Comparison of ENCODE assay signal across 19 cellular contexts in genomic region chr22:40199852-40200251, GRCh38. TPM values are rescaled to one million over a fixed set of nuclear protein-coding genes. Genes with fewer than 3 reads are reported as not detected.
DNase-seq lines count a peak whose midpoint lies in the region; ATAC-seq and TF ChIP-seq lines count a peak whose summit lies in the region.
"Had no signal": no experiment of that assay in that cellular context is flagged by ENCODE, and none has a peak within 500 bp of the region (broad histone marks: within the 10 kb centered on the region; RNA-seq: fewer than 3 reads in every experiment).

No MANE protein-coding gene starts in this region.

- H3K27me3 ChIP-seq in thymus (ENCODE audit: control insufficient read depth, insufficient read depth): no peaks in the 10 kb centered on the region
- H3K27me3 ChIP-seq: BLaER1 treated with 17β-estradiol and CSF1 and Interleukin-3, amounts not matched to agents 10 nM and 100 nM had no signal

- H3K4me1 ChIP-seq in thymus (ENCODE audit: control insufficient read depth, insufficient read depth, low read length): peaks cover 9% of the 10 kb centered on the region

- intact Hi-C loops in CD14-positive monocyte (cut with micrococcal nuclease): no loop called here

- DNase-seq in activated naive CD8-positive, alpha-beta T cell treated with anti-CD3 and anti-CD28 coated beads, Interleukin-2, amount 50 U/mL, for 24 hours: no peak
- no peak for DNase-seq in memory B cell (ENCODE audit: low spot score in 2 of 2)
- DNase-seq in stimulated activated naive B cell treated with anti-CD40 and anti-IgM and Interleukin-4, amounts not matched to agents 10 μg/mL and 1 μg/mL and 100 μg/mL, for 72 hours: no peak
- DNase-seq in ACHN: no peak
- no peak for DNase-seq in CD14-positive monocyte (ENCODE audit: low spot score)
- DNase-seq: COR-L47, H7, HFFc6, NCI-H1417, NCI-H187, NCI-H2107, NCI-H510A, NCI-H748 treated with DMSO at 0.1 percent for 48 hours, Right ventricle myocardium superior had no signal

- in situ Hi-C loops in ACHN (cut with HindIII; ENCODE audit: low pct_ligation_motif_present, low pct_unique_long_range_greater_than_20kb, low sequenced_read_pairs): no loop called here

- ATAC-seq in activated naive CD8-positive, alpha-beta T cell treated with anti-CD3 and anti-CD28 coated beads, Interleukin-2, amount 50 U/mL, for 24 hours: no peak
- no peak for ATAC-seq in memory B cell (ENCODE audit: low read depth)
- no peak for ATAC-seq in stimulated activated naive B cell treated with anti-CD40 and anti-IgM and Interleukin-4, amounts not matched to agents 10 μg/mL and 1 μg/mL and 100 μg/mL, for 72 hours (replicated peaks)
- ATAC-seq: HepG2 had no signal

- H3K4me3 Mint-ChIP-seq in activated naive CD8-positive, alpha-beta T cell: no peak overlapping the region
- no peak overlapping the region for H3K4me3 Mint-ChIP-seq in activated naive CD8-positive, alpha-beta T cell treated with anti-CD3 and anti-CD28 coated beads, Interleukin-2, amount 50 U/mL, for 24 hours
- H3K4me3 Mint-ChIP-seq in memory B cell: no peak overlapping the region
- no peak overlapping the region for H3K4me3 Mint-ChIP-seq in stimulated activated naive B cell treated with anti-CD40 and anti-IgM and Interleukin-4, amounts not matched to agents 10 μg/mL and 1 μg/mL and 100 μg/mL, for 72 hours
- H3K4me3 Mint-ChIP-seq in CD14-positive monocyte: no peak overlapping the region
- H3K4me3 Mint-ChIP-seq: HFFc6 had no signal

- TF ChIP-seq CTCF in VCaP (conservative IDR thresholded peaks at IDR 0.05) (no peak), CD14-positive monocyte (IDR thresholded peaks at IDR 0.05) (no peak)

- no peaks in the 10 kb centered on the region for H3K9me3 ChIP-seq in thymus (ENCODE audit: control insufficient read depth)
- H3K9me3 ChIP-seq: BLaER1 treated with 17β-estradiol and CSF1 and Interleukin-3, amounts not matched to agents 10 nM and 100 nM had no signal

- 97% methylated on average over 7 of the region's 7 CpGs for WGBS in thymus

- no peaks in the 10 kb centered on the region for H3K9me3 Mint-ChIP-seq in activated naive CD8-positive, alpha-beta T cell (ENCODE audit: low read depth)
- H3K9me3 Mint-ChIP-seq in activated naive CD8-positive, alpha-beta T cell treated with anti-CD3 and anti-CD28 coated beads, Interleukin-2, amount 50 U/mL, for 24 hours: no peaks in the 10 kb centered on the region
- H3K9me3 Mint-ChIP-seq in memory B cell (no peaks in the 10 kb centered on the region), CD14-positive monocyte (no peaks in the 10 kb centered on the region)
- no peaks in the 10 kb centered on the region for H3K9me3 Mint-ChIP-seq in stimulated activated naive B cell treated with anti-CD40 and anti-IgM and Interleukin-4, amounts not matched to agents 10 μg/mL and 1 μg/mL and 100 μg/mL, for 72 hours
- H3K9me3 Mint-ChIP-seq: HFFc6 had no signal

- peaks cover 4% of the 10 kb centered on the region for H3K36me3 ChIP-seq in thymus (ENCODE audit: control insufficient read depth, insufficient read depth)

- H3K27me3 Mint-ChIP-seq in activated naive CD8-positive, alpha-beta T cell: no peaks in the 10 kb centered on the region
- no peaks in the 10 kb centered on the region for H3K27me3 Mint-ChIP-seq in activated naive CD8-positive, alpha-beta T cell treated with anti-CD3 and anti-CD28 coated beads, Interleukin-2, amount 50 U/mL, for 24 hours
- H3K27me3 Mint-ChIP-seq in memory B cell (no peaks in the 10 kb centered on the region), CD14-positive monocyte (ENCODE audit: low read depth in 3 of 3) (peaks cover 0 to 3% (median 0%) of the 10 kb centered on the region in 3 donors)
- no peaks in the 10 kb centered on the region for H3K27me3 Mint-ChIP-seq in stimulated activated naive B cell treated with anti-CD40 and anti-IgM and Interleukin-4, amounts not matched to agents 10 μg/mL and 1 μg/mL and 100 μg/mL, for 72 hours

- H3K4me1 Mint-ChIP-seq in activated naive CD8-positive, alpha-beta T cell (ENCODE audit: low read depth): peaks cover 82% of the 10 kb centered on the region
- peaks cover 85% of the 10 kb centered on the region for H3K4me1 Mint-ChIP-seq in activated naive CD8-positive, alpha-beta T cell treated with anti-CD3 and anti-CD28 coated beads, Interleukin-2, amount 50 U/mL, for 24 hours
- H3K4me1 Mint-ChIP-seq in memory B cell (peaks cover 46% of the 10 kb centered on the region), CD14-positive monocyte (peaks cover 41% of the 10 kb centered on the region)
- peaks cover 44 to 78% of the 10 kb centered on the region in 2 donors for H3K4me1 Mint-ChIP-seq in stimulated activated naive B cell treated with anti-CD40 and anti-IgM and Interleukin-4, amounts not matched to agents 10 μg/mL and 1 μg/mL and 100 μg/mL, for 72 hours

- peak overlapping the region; percentile 70 for H3K27ac Mint-ChIP-seq in activated naive CD8-positive, alpha-beta T cell
- H3K27ac Mint-ChIP-seq in activated naive CD8-positive, alpha-beta T cell treated with anti-CD3 and anti-CD28 coated beads, Interleukin-2, amount 50 U/mL, for 24 hours: no peak overlapping the region
- H3K27ac Mint-ChIP-seq in memory B cell (peak overlapping the region; percentile 76), CD14-positive monocyte (peak overlapping the region in 3 of 7 donors; percentile 6 to 50 (median 37))
- H3K27ac Mint-ChIP-seq in stimulated activated naive B cell treated with anti-CD40 and anti-IgM and Interleukin-4, amounts not matched to agents 10 μg/mL and 1 μg/mL and 100 μg/mL, for 72 hours: no peak overlapping the region
- H3K27ac Mint-ChIP-seq: HFFc6 had no signal

- no peak overlapping the region for H3K4me3 ChIP-seq in thymus (ENCODE audit: low read length)
- H3K4me3 ChIP-seq: BLaER1 treated with 17β-estradiol and CSF1 and Interleukin-3, amounts not matched to agents 10 nM and 100 nM had no signal

- H3K27ac ChIP-seq in VCaP (peak overlapping the region; percentile 85), thymus (ENCODE audit: low read depth) (peak overlapping the region; percentile 36)
- H3K27ac ChIP-seq: BLaER1 treated with 17β-estradiol and CSF1 and Interleukin-3, amounts not matched to agents 10 nM and 100 nM had no signal

- no peaks in the 10 kb centered on the region for H3K36me3 Mint-ChIP-seq in activated naive CD8-positive, alpha-beta T cell
- H3K36me3 Mint-ChIP-seq in activated naive CD8-positive, alpha-beta T cell treated with anti-CD3 and anti-CD28 coated beads, Interleukin-2, amount 50 U/mL, for 24 hours (ENCODE audit: low read depth): peaks cover 6% of the 10 kb centered on the region
- H3K36me3 Mint-ChIP-seq in memory B cell (peaks cover 17% of the 10 kb centered on the region), CD14-positive monocyte (peaks cover 17 to 30% of the 10 kb centered on the region in 2 donors)
- H3K36me3 Mint-ChIP-seq in stimulated activated naive B cell treated with anti-CD40 and anti-IgM and Interleukin-4, amounts not matched to agents 10 μg/mL and 1 μg/mL and 100 μg/mL, for 72 hours: peaks cover 3 to 5% of the 10 kb centered on the region in 2 donors

RNA-seq across cellular contexts. Expression of gene TNRC6B, which starts 22.1 kb away (rescaled TPM):
- polyA plus RNA-seq in thymus (13.3 TPM), CD14-positive monocyte (10 to 100 TPM; 11.8 to 16.5 TPM)

Comparison
In these comparisons a context has a peak if more than half of its experiments do, and no peak if none do; other contexts are left out.
1. H3K27ac Mint-ChIP-seq: peak in activated naive CD8-positive, alpha-beta T cell (single experiment) and memory B cell (single experiment); none in activated naive CD8-positive, alpha-beta T cell treated with anti-CD3 and anti-CD28 coated beads, Interleukin-2, amount 50 U/mL, for 24 hours (single experiment) and stimulated activated naive B cell treated with anti-CD40 and anti-IgM and Interleukin-4, amounts not matched to agents 10 μg/mL and 1 μg/mL and 100 μg/mL, for 72 hours (single experiment).